Comparison of ENCODE assay signal across 23 cellular contexts in genomic region chr2:61632276-61633169, GRCh38.
DNase-seq lines count a peak whose midpoint lies in the region; ATAC-seq and TF ChIP-seq lines count a peak whose summit lies in the region.
"Had no signal": no experiment of that assay in that cellular context is flagged by ENCODE, and none has a peak within 500 bp of the region (broad histone marks: within the 10 kb centered on the region; RNA-seq: fewer than 3 reads in every experiment).

No MANE protein-coding gene starts in this region.

- no peak overlapping the region for H2BK20ac ChIP-seq in IMR-90 (ENCODE audit: low read depth, low read length)

- H2BK5ac ChIP-seq in IMR-90 (ENCODE audit: low read depth, low read length, poor library complexity, severe bottlenecking): no peak overlapping the region

- H4K91ac ChIP-seq in IMR-90 (ENCODE audit: insufficient read depth, low read depth, low read length): no peak overlapping the region

- no peak overlapping the region for H3K18ac ChIP-seq in IMR-90 (ENCODE audit: low read depth, low read length)

- peaks cover 24% of the 10 kb centered on the region for H3K4me1 Mint-ChIP-seq in chondrocyte (ENCODE audit: low read depth)
- H3K4me1 Mint-ChIP-seq: activated CD4-positive, alpha-beta memory T cell treated with anti-CD3 and anti-CD28 coated beads, Interleukin-2, amount 10 ng/mL, durations not matched to agents 7 days and 5 days had no signal

- WGBS in IMR-90 (ENCODE audit: extremely low coverage in 2 of 2, insufficient read length in 1 of 2), 2 experiments: 70% methylated on average over 2 of the region's 17 CpGs; no CpG with 5 or more reads in 1 of the 2 experiments

- H3K23ac ChIP-seq in IMR-90 (ENCODE audit: low read depth, low read length): no peak overlapping the region

- H3K79me1 ChIP-seq in IMR-90 (ENCODE audit: low read depth in 1 of 2, low read length in 2 of 2): no peaks in the 10 kb centered on the region

- no peak overlapping the region for H3K4ac ChIP-seq in IMR-90 (ENCODE audit: low read depth, low read length)

- no peak overlapping the region for H3K27ac ChIP-seq in IMR-90 (ENCODE audit: insufficient read depth, low read length)
- H3K27ac ChIP-seq: esophagus muscularis mucosa, psoas muscle, tibial artery, WERI-Rb-1 had no signal

- no peak for TF ChIP-seq POLR2A in IMR-90 (IDR thresholded peaks at IDR 0.05; ENCODE audit: low read depth, low read length)

- no peaks in the 10 kb centered on the region for H3K9me3 Mint-ChIP-seq in chondrocyte (ENCODE audit: low read depth)
- H3K9me3 Mint-ChIP-seq: activated CD4-positive, alpha-beta memory T cell treated with anti-CD3 and anti-CD28 coated beads, Interleukin-2, amount 10 ng/mL, durations not matched to agents 7 days and 5 days; activated T-cell treated with anti-CD3 and anti-CD28 coated beads, Interleukin-2, amount 50 U/mL, for 4 hours; CD8-positive, alpha-beta T cell had no signal

- H3K14ac ChIP-seq in IMR-90 (replicated peaks; ENCODE audit: low read depth, low read length): no peak overlapping the region

- CTCF ChIA-PET in IMR-90 (lab: Yijun Ruan, JAX): no interaction called here

- H2AK9ac ChIP-seq in IMR-90 (replicated peaks; ENCODE audit: low read depth, low read length, poor library complexity): peak overlapping the region; percentile 31

- in situ Hi-C loops in IMR-90 (cut with MboI; ENCODE audit: low sequenced_read_pairs): no loop called here
- in situ Hi-C loops in ACHN (cut with HindIII; ENCODE audit: low pct_ligation_motif_present, low pct_unique_long_range_greater_than_20kb, low sequenced_read_pairs): no loop called here

- no TSS peak for BruUV-seq in IMR-90 (replicated peaks; lab: Mats Ljungman, UMichigan)

- no peak overlapping the region for H2BK120ac ChIP-seq in IMR-90 (ENCODE audit: low read depth, low read length)

- H4K5ac ChIP-seq in IMR-90 (ENCODE audit: low read depth, low read length): no peak overlapping the region

- ATAC-seq in IMR-90 (ENCODE audit: low read depth): no peak
- no peak for ATAC-seq in stimulated activated naive CD8-positive, alpha-beta T cell treated with anti-CD3 and anti-CD28 coated beads, Interleukin-15, Interleukin-2, amounts not matched to agents 100 U/mL and 50 U/mL, for 24 hours
- ATAC-seq: activated T-cell treated with anti-CD3 and anti-CD28 coated beads, Interleukin-2, amount 50 U/mL, for 4 hours; CD8-positive, alpha-beta T cell; psoas muscle; SK-N-SH treated with all-trans-retinoic acid at 6 μM for 48 hours had no signal

- H3K36me3 ChIP-seq in IMR-90 (ENCODE audit: control insufficient read depth, insufficient read depth, low read length) (no peaks in the 10 kb centered on the region), skeletal muscle satellite cell (ENCODE audit: insufficient read depth, low read length) (no peaks in the 10 kb centered on the region), MG63 (no peaks in the 10 kb centered on the region)
- H3K36me3 ChIP-seq: esophagus muscularis mucosa, tibial artery, WERI-Rb-1 had no signal

- no peak overlapping the region for H3K9ac ChIP-seq in IMR-90 (ENCODE audit: low read depth, low read length)
- H3K9ac ChIP-seq in skeletal muscle satellite cell (ENCODE audit: low read depth, low read length): no peak overlapping the region

- H3K27me3 Mint-ChIP-seq in chondrocyte (ENCODE audit: low read depth): no peaks in the 10 kb centered on the region

- H3K27ac Mint-ChIP-seq in chondrocyte (ENCODE audit: unreplicated experiment): no peak overlapping the region
- H3K27ac Mint-ChIP-seq: activated CD4-positive, alpha-beta memory T cell treated with anti-CD3 and anti-CD28 coated beads, Interleukin-2, amount 10 ng/mL, durations not matched to agents 7 days and 5 days; CD8-positive, alpha-beta T cell had no signal

- dilution Hi-C loops in IMR-90 (cut with HindIII; ENCODE audit: low sequenced_read_pairs, unreplicated experiment): no loop called here

- no peaks in the 10 kb centered on the region for H4K20me1 ChIP-seq in IMR-90 (ENCODE audit: insufficient read depth, low read length)

- H3K36me3 Mint-ChIP-seq in chondrocyte (ENCODE audit: low read depth): no peaks in the 10 kb centered on the region
- H3K36me3 Mint-ChIP-seq: CD8-positive, alpha-beta T cell had no signal

- peaks cover 3% of the 10 kb centered on the region for H3K4me1 ChIP-seq in IMR-90 (ENCODE audit: control insufficient read depth, insufficient read depth, low read length)
- peaks cover 8% of the 10 kb centered on the region for H3K4me1 ChIP-seq in skeletal muscle satellite cell (ENCODE audit: control insufficient read depth, insufficient read depth, low read length)
- H3K4me1 ChIP-seq: psoas muscle, tibial artery had no signal

- H3K4me3 ChIP-seq in IMR-90 (ENCODE audit: insufficient read depth, low read depth, low read length) (no peak overlapping the region), skeletal muscle satellite cell (ENCODE audit: low read length) (no peak overlapping the region), MG63 (no peak overlapping the region)
- H3K4me3 ChIP-seq: esophagus muscularis mucosa, psoas muscle, tibial artery had no signal

- H3K9me3 ChIP-seq in IMR-90 (ENCODE audit: control insufficient read depth, insufficient read depth, low read length): no peaks in the 10 kb centered on the region
- no peaks in the 10 kb centered on the region for H3K9me3 ChIP-seq in skeletal muscle satellite cell (replicated peaks; ENCODE audit: low read length)
- no peaks in the 10 kb centered on the region for H3K9me3 ChIP-seq in MG63
- H3K9me3 ChIP-seq: esophagus muscularis mucosa, psoas muscle, tibial artery had no signal

- no peak for TF ChIP-seq CTCF in IMR-90 (conservative IDR thresholded peaks at IDR 0.05; ENCODE audit: low read depth, low read length)
- no peak for TF ChIP-seq CTCF in chondrocyte (IDR thresholded peaks at IDR 0.05)

- no peak overlapping the region for H3K4me3 Mint-ChIP-seq in chondrocyte (ENCODE audit: unreplicated experiment)
- H3K4me3 Mint-ChIP-seq: activated CD4-positive, alpha-beta memory T cell treated with anti-CD3 and anti-CD28 coated beads, Interleukin-2, amount 10 ng/mL, durations not matched to agents 7 days and 5 days; activated T-cell treated with anti-CD3 and anti-CD28 coated beads, Interleukin-2, amount 50 U/mL, for 4 hours; CD8-positive, alpha-beta T cell had no signal

- H3K27me3 ChIP-seq in IMR-90 (ENCODE audit: control insufficient read depth, insufficient read depth, low read length) (no peaks in the 10 kb centered on the region), skeletal muscle satellite cell (ENCODE audit: control insufficient read depth, insufficient read depth, low read length) (no peaks in the 10 kb centered on the region), MG63 (no peaks in the 10 kb centered on the region)
- H3K27me3 ChIP-seq: esophagus muscularis mucosa had no signal

- H4K8ac ChIP-seq in IMR-90 (ENCODE audit: low read depth in 2 of 2, low read length in 2 of 2): no peak overlapping the region

- H2BK15ac ChIP-seq in IMR-90 (ENCODE audit: low read depth, low read length): no peak overlapping the region

- no peak for DNase-seq in IMR-90
- peak; percentile 38 for DNase-seq in chondrocyte (ENCODE audit: low spot score)
- DNase-seq in iris pigment epithelial cell (ENCODE audit: low read depth): peak; percentile 15
- no peak for DNase-seq in stimulated activated naive CD8-positive, alpha-beta T cell treated with anti-CD3 and anti-CD28 coated beads, Interleukin-15, Interleukin-2, amounts not matched to agents 100 U/mL and 50 U/mL, for 24 hours
- DNase-seq in ACHN: no peak
- no peak for DNase-seq in MG63
- DNase-seq: activated CD4-positive, alpha-beta memory T cell treated with anti-CD3 and anti-CD28 coated beads, Interleukin-2, amount 10 ng/mL, durations not matched to agents 7 days and 5 days; activated naive CD4-positive, alpha-beta T cell; activated T-cell treated with anti-CD3 and anti-CD28 coated beads, Interleukin-2, amount 50 U/mL, for 4 hours; amniotic stem cell; caudate nucleus; CD8-positive, alpha-beta T cell; GF-D8; MV-4-11; NCI-H748 treated with DMSO at 0.1 percent for 48 hours; psoas muscle; stimulated activated CD4-positive, alpha-beta T cell treated with anti-CD3 and anti-CD28 coated beads, Interleukin-4, amount 100 ng/mL, for 1 hour; stimulated activated naive CD4-positive, alpha-beta T cell; tibial artery; WERI-Rb-1 had no signal

- POLR2A ChIA-PET in IMR-90 (lab: Charles Lee; ENCODE audit: unreplicated experiment): no interaction called here

- intact Hi-C loops in IMR-90 (cut with micrococcal nuclease): no loop called here

- no peaks in the 10 kb centered on the region for H3K9me1 ChIP-seq in IMR-90 (ENCODE audit: insufficient read depth, low read length)

- TF ChIP-seq RAD21 in IMR-90 (IDR thresholded peaks at IDR 0.05; ENCODE audit: low read length): no peak

- H3K4me2 ChIP-seq in IMR-90 (ENCODE audit: low read depth, low read length): no peak overlapping the region
- H3K4me2 ChIP-seq in skeletal muscle satellite cell (ENCODE audit: low read length): peak overlapping the region; percentile 0

- H3K56ac ChIP-seq in IMR-90 (ENCODE audit: extremely low read depth, insufficient read depth, low read length): no peak overlapping the region

- H2AK5ac ChIP-seq in IMR-90 (ENCODE audit: low read depth, low read length): no peak overlapping the region

- peak overlapping the region; percentile 63 for H2AFZ ChIP-seq in IMR-90 (replicated peaks; ENCODE audit: low read length, poor library complexity)

TF ChIP-seq in IMR-90, 13 proteins besides CTCF, POLR2A, EP300 and RAD21 (continues in another document):
- TF ChIP-seq FOS (IDR thresholded peaks at IDR 0.05; ENCODE audit: low read depth, low read length) (no peak), BHLHE40 (IDR thresholded peaks at IDR 0.05; ENCODE audit: low read depth, low read length) (no peak), RFX5 (IDR thresholded peaks at IDR 0.05; ENCODE audit: low read depth, low read length) (no peak), CHD1 (IDR thresholded peaks at IDR 0.05; ENCODE audit: low read depth, low read length) (no peak), RCOR1 (IDR thresholded peaks at IDR 0.05; ENCODE audit: insufficient replicate concordance, low read length) (no peak), SMC3 (IDR thresholded peaks at IDR 0.05; ENCODE audit: low read depth, low read length) (no peak), NFE2L2 (IDR thresholded peaks at IDR 0.05; ENCODE audit: low read depth, low read length) (no peak), ELK1 (IDR thresholded peaks at IDR 0.05; ENCODE audit: borderline replicate concordance, low read depth, low read length) (no peak)

Comparison
In these comparisons a context has a peak if more than half of its experiments do, and no peak if none do; other contexts are left out.
1. DNase-seq: peak in chondrocyte (single experiment) and iris pigment epithelial cell (single experiment); none in IMR-90 (single experiment), stimulated activated naive CD8-positive, alpha-beta T cell treated with anti-CD3 and anti-CD28 coated beads, Interleukin-15, Interleukin-2, amounts not matched to agents 100 U/mL and 50 U/mL, for 24 hours (single experiment), ACHN (single experiment) and MG63 (single experiment).